1 cellular context compared by ENCODE assay signal in the genomic region with DNA sequence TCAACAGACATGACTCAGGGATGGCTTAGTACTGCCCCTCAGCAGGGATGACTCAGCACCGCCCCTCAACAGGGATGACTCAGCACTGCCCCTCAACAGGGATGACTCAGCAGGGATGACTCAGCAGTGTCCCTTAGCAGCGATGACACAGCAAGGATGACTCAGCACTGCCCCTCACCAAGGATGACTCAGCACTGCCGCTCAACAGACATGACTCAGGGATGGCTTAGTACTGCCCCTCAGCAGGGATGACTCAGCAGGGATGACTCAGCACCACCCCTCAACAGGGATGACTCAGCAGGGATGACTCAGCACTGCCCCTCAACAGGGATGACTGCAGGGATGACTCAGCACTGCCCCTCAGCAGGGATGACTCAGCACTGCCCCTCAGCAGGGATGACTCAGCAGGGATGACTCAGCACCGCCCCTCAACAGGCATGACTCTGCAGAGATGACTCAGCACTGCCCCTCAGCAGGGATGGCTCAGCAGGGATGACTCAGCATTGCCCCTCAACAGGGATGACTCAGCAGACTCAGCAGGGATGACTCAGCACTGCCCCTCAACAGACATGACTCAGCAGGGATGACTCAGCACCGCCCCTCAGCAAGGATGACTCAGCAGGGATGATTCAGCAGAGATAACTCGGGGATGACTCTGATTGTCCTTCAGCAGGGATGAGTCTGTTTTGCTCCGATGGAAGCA.
A peak's percentile ranks its signal among the peaks of the same experiment; 100 is the strongest.
TF ChIP-seq lines count a peak whose summit lies in the region.

No MANE protein-coding gene starts in this region.

TF ChIP-seq in H1, 55 proteins besides CTCF, POLR2A, EP300 and RAD21:
- TF ChIP-seq MAX (IDR thresholded peaks at IDR 0.05): peak; percentile 21; the same call in 1 of the 2 replicates
- peak; percentile 99 for TF ChIP-seq MAFK (IDR thresholded peaks at IDR 0.05; ENCODE audit: low read depth, low read length)
- peak; percentile 49 for TF ChIP-seq JUN (IDR thresholded peaks at IDR 0.05; ENCODE audit: low read depth, low read length)
- TF ChIP-seq CREB1 (IDR thresholded peaks at IDR 0.05): peak; percentile 5; the same call in 1 of the 2 replicates
- peak; percentile 80 for TF ChIP-seq ATF2 (IDR thresholded peaks at IDR 0.05; ENCODE audit: low read length)
- peak; percentile 87 for TF ChIP-seq JUND (IDR thresholded peaks at IDR 0.05; ENCODE audit: low read length)
- peak; percentile 100 for TF ChIP-seq BACH1 (IDR thresholded peaks at IDR 0.05; ENCODE audit: low read length)
TF ChIP-seq in H1: peak in this region for 7; not testable (repeated sequence) for 48.
